Comparison of ENCODE assay signal across 15 cellular contexts in the genomic region with DNA sequence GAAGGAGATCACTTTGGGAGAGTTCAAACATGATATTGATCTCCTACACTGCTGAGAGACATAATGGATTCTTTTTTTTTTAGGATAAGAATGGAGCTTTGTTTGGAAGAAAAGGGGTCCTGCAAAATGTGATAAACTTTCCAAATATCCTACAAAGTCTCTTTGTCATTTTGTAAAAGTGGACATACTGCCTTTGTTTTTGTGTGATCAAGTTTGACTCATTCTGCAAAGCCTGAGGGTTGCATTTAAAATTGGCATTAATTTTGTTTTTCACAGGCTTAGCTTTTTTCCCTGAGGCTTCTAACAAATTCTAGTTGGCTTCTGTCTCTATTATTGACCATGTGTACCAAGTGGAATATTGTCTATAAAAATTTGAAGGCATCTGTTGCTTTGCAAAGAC.
A peak's percentile ranks its signal among the peaks of the same experiment; 100 is the strongest.
DNase-seq lines count a peak whose midpoint lies in the region; ATAC-seq and TF ChIP-seq lines count a peak whose summit lies in the region.
"Had no signal": no experiment of that assay in that cellular context is flagged by ENCODE, and none has a peak within 500 bp of the region (broad histone marks: within the 10 kb centered on the region; RNA-seq: fewer than 3 reads in every experiment).

No MANE protein-coding gene starts in this region.

- no peaks in the 10 kb centered on the region; the same call in 1 of the 2 replicates for H3K79me2 ChIP-seq in GM23248 (ENCODE audit: insufficient read depth)

- H4K20me1 ChIP-seq in GM23248 (ENCODE audit: insufficient read depth): no peaks in the 10 kb centered on the region

- ATAC-seq in HG03469 (IDR thresholded peaks at IDR 0.05; ENCODE audit: unreplicated experiment): no peak

- peaks cover 24% of the 10 kb centered on the region for H3K4me1 ChIP-seq in GM23248 (ENCODE audit: insufficient read depth)

- DNase-seq in GM23248 (peak; percentile 26), glutamatergic neuron (no peak), putamen (ENCODE audit: low spot score) (peak; percentile 90), HUDEP-2 (lab: John Stamatoyannopoulos, UW; ENCODE audit: unreplicated experiment in 76 of 76) (no peak), NCI-H1417 (lab: John Stamatoyannopoulos, UW) (no peak), cortex of kidney (lab: John Stamatoyannopoulos, UW) (no peak)
- DNase-seq: H9, Kasumi-1, NCI-H1930, NCI-H510A had no signal

- H3K4me1 Mint-ChIP-seq in glutamatergic neuron (ENCODE audit: low read depth, unreplicated experiment): peaks cover 39% of the 10 kb centered on the region
- H3K4me1 Mint-ChIP-seq: CD14-positive monocyte had no signal

- TF ChIP-seq CTCF in glutamatergic neuron (IDR thresholded peaks at IDR 0.05; ENCODE audit: partially characterized antibody, unreplicated experiment): no peak

- no peaks in the 10 kb centered on the region for H3K36me3 Mint-ChIP-seq in glutamatergic neuron (ENCODE audit: unreplicated experiment)
- H3K36me3 Mint-ChIP-seq: CD14-positive monocyte had no signal

- peaks cover 1% of the 10 kb centered on the region for H3K9me3 Mint-ChIP-seq in glutamatergic neuron (ENCODE audit: unreplicated experiment)
- H3K9me3 Mint-ChIP-seq: H9 had no signal

- H3K9me3 ChIP-seq in GM23248 (ENCODE audit: low read depth): no peaks in the 10 kb centered on the region
- H3K9me3 ChIP-seq: A549 had no signal

- H3K4me3 Mint-ChIP-seq in glutamatergic neuron (ENCODE audit: unreplicated experiment): no peak overlapping the region
- H3K4me3 Mint-ChIP-seq: CD14-positive monocyte, H9 had no signal

- no peak overlapping the region for H3K9ac ChIP-seq in GM23248

- H3K27ac Mint-ChIP-seq in glutamatergic neuron (ENCODE audit: unreplicated experiment): peak overlapping the region; percentile 60
- H3K27ac Mint-ChIP-seq: CD14-positive monocyte, H9 had no signal

- H3K27me3 ChIP-seq in GM23248 (replicated peaks; ENCODE audit: insufficient read depth): no peaks in the 10 kb centered on the region

- H3K4me2 ChIP-seq in GM23248 (ENCODE audit: unreplicated experiment): peak overlapping the region; percentile 35

- no peak overlapping the region for H2AFZ ChIP-seq in GM23248

- H3K27me3 Mint-ChIP-seq in glutamatergic neuron (ENCODE audit: unreplicated experiment): peaks cover 4% of the 10 kb centered on the region

- peaks cover 18% of the 10 kb centered on the region; the same call in 1 of the 2 replicates for H3F3A ChIP-seq in GM23248 (ENCODE audit: insufficient read depth)

- 0 out of 2 replicates have a peak, but pooled peaks cover 4% of the 10 kb centered on the region for H3K36me3 ChIP-seq in GM23248 (ENCODE audit: low read depth)

- no peak overlapping the region for H3K4me3 ChIP-seq in GM23248
- H3K4me3 ChIP-seq: A549 had no signal

- H3K27ac ChIP-seq in GM23248 (peak overlapping the region; percentile 54), angular gyrus (ENCODE audit: low read depth, low read length) (peak overlapping the region; percentile 95)
- H3K27ac ChIP-seq: RWPE1 had no signal

- H3K9me2 ChIP-seq in GM23248 (ENCODE audit: insufficient read depth): no peaks in the 10 kb centered on the region

- in situ Hi-C loops in GM23248 (cut with MboI): no loop called here

Comparison
In these comparisons a context has a peak if more than half of its experiments do, and no peak if none do; other contexts are left out.
1. DNase-seq: peak in GM23248 (single experiment) and putamen (single experiment); none in glutamatergic neuron (single experiment), HUDEP-2 (0 of 76), NCI-H1417 (0 of 3) and cortex of kidney (single experiment).